In the genomic region with DNA sequence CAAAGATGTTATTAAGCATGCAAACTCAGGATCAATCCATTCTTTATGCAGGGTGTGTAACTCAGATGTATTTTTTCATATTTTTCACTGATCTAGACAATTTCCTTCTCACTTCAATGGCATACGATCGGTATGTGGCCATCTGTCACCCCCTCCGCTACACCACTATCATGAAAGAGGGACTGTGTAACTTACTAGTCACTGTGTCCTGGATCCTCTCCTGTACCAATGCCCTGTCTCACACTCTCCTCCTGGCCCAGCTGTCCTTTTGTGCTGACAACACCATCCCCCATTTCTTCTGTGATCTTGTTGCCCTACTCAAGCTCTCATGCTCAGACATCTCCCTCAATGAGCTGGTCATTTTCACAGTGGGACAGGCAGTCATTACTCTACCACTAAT, we compare ENCODE assay signal across 9 cellular contexts. TPM values are rescaled to one million over a fixed set of nuclear protein-coding genes. Genes with fewer than 3 reads are reported as not detected.
"Had no signal": no experiment of that assay in that cellular context is flagged by ENCODE, and none has a peak within 500 bp of the region (broad histone marks: within the 10 kb centered on the region; RNA-seq: fewer than 3 reads in every experiment).

No MANE protein-coding gene starts in this region.

- FAIRE-seq: H1 had no signal

- DNase-seq: GM23248, GOT3, H7, H9, HCEC 1CT, HFFc6 had no signal

RNA-seq across cellular contexts. Expression of a gene that starts 0.4 kb away (rescaled TPM):
- total RNA-seq: GM23338, H1, H4, H7, H9, HFFc6 had no signal

RNA-seq across cellular contexts. Expression of a gene that starts 7.7 kb away (rescaled TPM):
- total RNA-seq: GM23248, GM23338, H1, H4, H7, H9, HFFc6 had no signal

RNA-seq across cellular contexts. Expression of a gene that starts 8.8 kb away (rescaled TPM):
- total RNA-seq: GM23338, H1, H4, H7, H9, HFFc6 had no signal

RNA-seq across cellular contexts. Expression of a gene that starts 33.5 kb away (rescaled TPM):
- total RNA-seq: GM23248, GM23338, H1, H4, H7, H9, HFFc6 had no signal

RNA-seq across cellular contexts. Expression of a gene that starts 41.6 kb away (rescaled TPM):
- total RNA-seq: GM23248, GM23338, H1, H4, H7, H9, HFFc6 had no signal
